Comparison of ENCODE assay signal across 2 cellular contexts in the genomic region with DNA sequence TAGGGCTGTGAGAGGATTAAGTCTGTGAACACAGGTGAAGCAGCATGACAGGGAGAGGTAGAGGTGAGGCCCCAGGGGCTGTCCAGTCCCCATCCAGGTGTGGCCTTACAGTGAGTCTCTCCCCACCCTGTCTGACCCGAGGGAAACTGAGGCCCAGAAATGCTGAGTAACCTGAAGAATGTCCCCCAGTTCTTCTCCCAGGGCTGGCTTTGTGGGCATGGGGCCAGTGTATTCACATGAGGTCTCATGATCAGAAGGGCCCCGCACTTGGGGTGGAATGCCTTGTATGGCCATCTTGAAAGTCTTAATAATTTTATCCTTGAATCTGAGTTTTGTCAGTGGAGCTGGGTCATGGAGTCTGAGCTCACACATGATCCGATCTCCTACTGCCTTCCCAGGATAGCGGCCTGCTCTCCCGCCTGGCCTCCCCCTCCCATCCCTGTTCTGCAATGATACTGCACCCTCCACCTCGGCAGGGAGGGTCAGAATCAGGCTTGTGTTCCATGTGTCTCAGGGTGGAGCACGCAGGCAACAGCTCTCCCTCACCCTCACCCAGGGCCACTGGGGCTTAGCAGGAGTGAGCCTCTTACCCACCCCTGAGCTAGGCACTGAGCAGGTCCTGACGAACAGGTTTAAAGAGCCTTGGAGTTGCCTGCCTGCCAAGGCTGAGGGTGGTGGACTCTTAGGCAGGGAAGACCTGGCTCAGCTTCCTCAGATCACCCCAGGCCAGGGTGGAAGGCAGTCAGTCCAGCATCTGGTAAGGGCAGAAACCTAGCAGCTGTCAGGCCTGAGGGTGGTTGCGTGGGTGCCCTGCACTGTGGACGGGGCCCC.
TF ChIP-seq lines count a peak whose summit lies in the region.

No MANE protein-coding gene starts in this region.

TF ChIP-seq in HEK293, 187 proteins besides CTCF, POLR2A, EP300 and RAD21:
- TF ChIP-seq, protein P1, sequence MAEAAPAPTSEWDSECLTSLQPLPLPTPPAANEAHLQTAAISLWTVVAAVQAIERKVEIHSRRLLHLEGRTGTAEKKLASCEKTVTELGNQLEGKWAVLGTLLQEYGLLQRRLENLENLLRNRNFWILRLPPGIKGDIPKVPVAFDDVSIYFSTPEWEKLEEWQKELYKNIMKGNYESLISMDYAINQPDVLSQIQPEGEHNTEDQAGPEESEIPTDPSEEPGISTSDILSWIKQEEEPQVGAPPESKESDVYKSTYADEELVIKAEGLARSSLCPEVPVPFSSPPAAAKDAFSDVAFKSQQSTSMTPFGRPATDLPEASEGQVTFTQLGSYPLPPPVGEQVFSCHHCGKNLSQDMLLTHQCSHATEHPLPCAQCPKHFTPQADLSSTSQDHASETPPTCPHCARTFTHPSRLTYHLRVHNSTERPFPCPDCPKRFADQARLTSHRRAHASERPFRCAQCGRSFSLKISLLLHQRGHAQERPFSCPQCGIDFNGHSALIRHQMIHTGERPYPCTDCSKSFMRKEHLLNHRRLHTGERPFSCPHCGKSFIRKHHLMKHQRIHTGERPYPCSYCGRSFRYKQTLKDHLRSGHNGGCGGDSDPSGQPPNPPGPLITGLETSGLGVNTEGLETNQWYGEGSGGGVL (tag by site-specific recombination; IDR thresholded peaks at IDR 0.05), result peak; percentile 25; the same call in 1 of the 2 replicates
- TF ChIP-seq, protein P2, sequence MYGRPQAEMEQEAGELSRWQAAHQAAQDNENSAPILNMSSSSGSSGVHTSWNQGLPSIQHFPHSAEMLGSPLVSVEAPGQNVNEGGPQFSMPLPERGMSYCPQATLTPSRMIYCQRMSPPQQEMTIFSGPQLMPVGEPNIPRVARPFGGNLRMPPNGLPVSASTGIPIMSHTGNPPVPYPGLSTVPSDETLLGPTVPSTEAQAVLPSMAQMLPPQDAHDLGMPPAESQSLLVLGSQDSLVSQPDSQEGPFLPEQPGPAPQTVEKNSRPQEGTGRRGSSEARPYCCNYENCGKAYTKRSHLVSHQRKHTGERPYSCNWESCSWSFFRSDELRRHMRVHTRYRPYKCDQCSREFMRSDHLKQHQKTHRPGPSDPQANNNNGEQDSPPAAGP (tag by site-specific recombination; IDR thresholded peaks at IDR 0.05), result peak; percentile 55; the same call in 1 of the 2 replicates
- TF ChIP-seq ZFHX2 (tag by site-specific recombination; conservative IDR thresholded peaks at IDR 0.05), result peak; percentile 30
- TF ChIP-seq ZIC2 (tag by site-specific recombination; IDR thresholded peaks at IDR 0.05), result peak; percentile 46
- TF ChIP-seq KLF1 (tag by site-specific recombination; IDR thresholded peaks at IDR 0.05), result peak; percentile 48; the same call in 1 of the 2 replicates
- peak; percentile 60 for TF ChIP-seq ZBTB17 (tag by site-specific recombination; IDR thresholded peaks at IDR 0.05)
- TF ChIP-seq ZNF112 (tag by site-specific recombination; IDR thresholded peaks at IDR 0.05), result no peak
- peak; percentile 76 for TF ChIP-seq ZNF600 (tag by site-specific recombination; IDR thresholded peaks at IDR 0.05)
- no peak for TF ChIP-seq ZNF433 (tag by site-specific recombination; IDR thresholded peaks at IDR 0.05; ENCODE audit: low read depth)

TF ChIP-seq in K562, 482 proteins besides CTCF, POLR2A, EP300 and RAD21:
- TF ChIP-seq, protein P3, sequence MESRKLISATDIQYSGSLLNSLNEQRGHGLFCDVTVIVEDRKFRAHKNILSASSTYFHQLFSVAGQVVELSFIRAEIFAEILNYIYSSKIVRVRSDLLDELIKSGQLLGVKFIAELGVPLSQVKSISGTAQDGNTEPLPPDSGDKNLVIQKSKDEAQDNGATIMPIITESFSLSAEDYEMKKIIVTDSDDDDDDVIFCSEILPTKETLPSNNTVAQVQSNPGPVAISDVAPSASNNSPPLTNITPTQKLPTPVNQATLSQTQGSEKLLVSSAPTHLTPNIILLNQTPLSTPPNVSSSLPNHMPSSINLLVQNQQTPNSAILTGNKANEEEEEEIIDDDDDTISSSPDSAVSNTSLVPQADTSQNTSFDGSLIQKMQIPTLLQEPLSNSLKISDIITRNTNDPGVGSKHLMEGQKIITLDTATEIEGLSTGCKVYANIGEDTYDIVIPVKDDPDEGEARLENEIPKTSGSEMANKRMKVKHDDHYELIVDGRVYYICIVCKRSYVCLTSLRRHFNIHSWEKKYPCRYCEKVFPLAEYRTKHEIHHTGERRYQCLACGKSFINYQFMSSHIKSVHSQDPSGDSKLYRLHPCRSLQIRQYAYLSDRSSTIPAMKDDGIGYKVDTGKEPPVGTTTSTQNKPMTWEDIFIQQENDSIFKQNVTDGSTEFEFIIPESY (CRISPR knock-in tag; IDR thresholded peaks at IDR 0.05), result 0 out of 2 replicates have a peak, but pooled peaks have one; percentile 43
- TF ChIP-seq MECOM (CRISPR knock-in tag; IDR thresholded peaks at IDR 0.05), result no peak
